ENCODE assay signal across 8 cellular contexts in the genomic region with DNA sequence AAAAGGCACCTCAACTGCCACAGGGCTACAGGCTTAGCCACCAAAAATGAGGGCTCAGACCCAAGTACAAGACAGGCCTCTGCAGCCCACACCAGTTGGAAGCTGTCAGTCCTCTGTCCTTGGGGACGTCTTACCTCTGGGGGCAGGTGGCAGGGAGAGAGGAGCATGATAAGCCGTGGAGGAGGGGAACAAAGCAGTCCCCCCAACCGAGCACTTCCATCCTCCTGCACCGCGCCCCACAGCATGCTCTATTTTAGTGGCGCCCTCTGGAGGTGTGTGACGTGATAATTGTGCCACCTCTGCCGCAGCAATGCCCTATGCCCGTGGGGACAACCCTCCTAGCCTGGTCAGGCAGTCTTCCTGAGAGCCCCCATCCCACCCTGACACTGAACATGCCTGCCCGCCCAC. TPM values are rescaled to one million over a fixed set of nuclear protein-coding genes. Genes with fewer than 3 reads are reported as not detected.
DNase-seq lines count a peak whose midpoint lies in the region; ATAC-seq and TF ChIP-seq lines count a peak whose summit lies in the region.

No MANE protein-coding gene starts in this region.

- H3K27me3 ChIP-seq in endodermal cell (ENCODE audit: control insufficient read depth, insufficient read depth, low read length, poor library complexity, severe bottlenecking) = no peaks in the 10 kb centered on the region
- H3K27me3 ChIP-seq in tibial artery = no peaks in the 10 kb centered on the region

- H3K9me3 Mint-ChIP-seq in endodermal cell = no peaks in the 10 kb centered on the region

- no peak overlapping the region for H3K4me3 ChIP-seq in endodermal cell (ENCODE audit: low read length)
- no peak overlapping the region for H3K4me3 ChIP-seq in tibial artery

- DNase-seq in NCI-H345 (lab: John Stamatoyannopoulos, UW) = peak; percentile 4
- DNase-seq in NCI-H345 treated with DMSO at 0.1 percent for 48 hours (lab: John Stamatoyannopoulos, UW; ENCODE audit: unreplicated experiment) = no peak
- DNase-seq in OCI-M1 (lab: John Stamatoyannopoulos, UW) = peak; percentile 18
- peak; percentile 90 for DNase-seq in endodermal cell
- peak; percentile 47 for DNase-seq in stimulated activated CD4-positive, alpha-beta T cell treated with anti-CD3 and anti-CD28 coated beads, Interleukin-4, amount 100 ng/mL, for 24 hours
- DNase-seq in tibial artery = no peak
- no peak for DNase-seq in SIG-M5 (lab: John Stamatoyannopoulos, UW)

- peaks cover 53% of the 10 kb centered on the region for H3K36me3 ChIP-seq in endodermal cell (ENCODE audit: control insufficient read depth, insufficient read depth, low read length)
- H3K36me3 ChIP-seq in tibial artery = peaks cover 86 to 100% (median 89%) of the 10 kb centered on the region in 3 donors

- intact Hi-C loops in tibial artery (cut with DNase I; ENCODE audit: low total_unique reads) = no loop called here

- no peak overlapping the region for H3K9ac ChIP-seq in endodermal cell (ENCODE audit: extremely low read depth, low read length, poor library complexity, severe bottlenecking)

- no peak for ATAC-seq in HG03457 (IDR thresholded peaks at IDR 0.05; ENCODE audit: unreplicated experiment)

- no peak overlapping the region for H3K27ac ChIP-seq in endodermal cell (ENCODE audit: low read depth, low read length)
- no peak overlapping the region for H3K27ac ChIP-seq in tibial artery

- H3K9me3 ChIP-seq in endodermal cell (ENCODE audit: control insufficient read depth, low read length) (no peaks in the 10 kb centered on the region), tibial artery (no peaks in the 10 kb centered on the region)

- WGBS in endodermal cell (ENCODE audit: insufficient coverage in 1 of 2, insufficient read length in 1 of 2), 2 experiments = 63 to 76% methylated on average over 2 to 10 of the region's 10 CpGs

- H3K4me3 Mint-ChIP-seq in endodermal cell = no peak overlapping the region

- peaks cover 21% of the 10 kb centered on the region for H3K4me1 Mint-ChIP-seq in endodermal cell

- peak overlapping the region; percentile 66 for H3K27ac Mint-ChIP-seq in endodermal cell

- no peaks in the 10 kb centered on the region for H3K27me3 Mint-ChIP-seq in endodermal cell (ENCODE audit: insufficient read depth)

- peaks cover 64% of the 10 kb centered on the region for H3K36me3 Mint-ChIP-seq in endodermal cell (ENCODE audit: low read depth)

- TF ChIP-seq CTCF in endodermal cell (conservative IDR thresholded peaks at IDR 0.05) = peak; percentile 73
- no peak for TF ChIP-seq CTCF in tibial artery (IDR thresholded peaks at IDR 0.05)

- peaks cover 6% of the 10 kb centered on the region for H3K4me1 ChIP-seq in endodermal cell (ENCODE audit: control insufficient read depth, insufficient read depth, low read length)
- H3K4me1 ChIP-seq in tibial artery = peaks cover 0 to 10% (median 4%) of the 10 kb centered on the region in 4 donors

RNA-seq across cellular contexts. Expression of gene G6PC3, which starts 13.6 kb away (rescaled TPM):
- 100 to 1,000 TPM in 1 of 2 donors, 10 to 100 TPM in 1; 88.8 to 129 TPM for total RNA-seq in endodermal cell
- polyA plus RNA-seq in endodermal cell (2013, experiment 1 of 2) = 107 TPM
- 101 TPM for polyA plus RNA-seq in endodermal cell (2013, experiment 2 of 2)

RNA-seq across cellular contexts. Expression of gene LSM12, which starts 17.7 kb away (rescaled TPM):
- 100 to 1,000 TPM in 1 of 2 donors, 10 to 100 TPM in 1; 97.7 to 102 TPM for total RNA-seq in endodermal cell
- 59.9 TPM for polyA plus RNA-seq in endodermal cell (2013, experiment 1 of 2)
- 53.1 TPM for polyA plus RNA-seq in endodermal cell (2013, experiment 2 of 2)

RNA-seq across cellular contexts. Expression of gene HDAC5, which starts 39.3 kb away (rescaled TPM):
- total RNA-seq in endodermal cell = 10 to 100 TPM; 36.9 to 64.6 TPM
- polyA plus RNA-seq in endodermal cell (2013, experiment 1 of 2) = 55.7 TPM
- 57.7 TPM for polyA plus RNA-seq in endodermal cell (2013, experiment 2 of 2)

RNA-seq across cellular contexts. Expression of gene HROB, which starts 57.6 kb away (rescaled TPM):
- 10 to 100 TPM; 20.9 to 23.4 TPM for total RNA-seq in endodermal cell
- 10.5 TPM for polyA plus RNA-seq in endodermal cell (2013, experiment 1 of 2)
- polyA plus RNA-seq in endodermal cell (2013, experiment 2 of 2) = 12.0 TPM

Comparison
In these comparisons a context has a peak if more than half of its experiments do, and no peak if none do; other contexts are left out.
1. DNase-seq: peak in NCI-H345 (single experiment), OCI-M1 (single experiment), endodermal cell (single experiment) and stimulated activated CD4-positive, alpha-beta T cell treated with anti-CD3 and anti-CD28 coated beads, Interleukin-4, amount 100 ng/mL, for 24 hours (single experiment); none in NCI-H345 treated with DMSO at 0.1 percent for 48 hours (single experiment), tibial artery (0 of 2) and SIG-M5 (single experiment).